2 cellular contexts compared by ENCODE assay signal in the genomic region with DNA sequence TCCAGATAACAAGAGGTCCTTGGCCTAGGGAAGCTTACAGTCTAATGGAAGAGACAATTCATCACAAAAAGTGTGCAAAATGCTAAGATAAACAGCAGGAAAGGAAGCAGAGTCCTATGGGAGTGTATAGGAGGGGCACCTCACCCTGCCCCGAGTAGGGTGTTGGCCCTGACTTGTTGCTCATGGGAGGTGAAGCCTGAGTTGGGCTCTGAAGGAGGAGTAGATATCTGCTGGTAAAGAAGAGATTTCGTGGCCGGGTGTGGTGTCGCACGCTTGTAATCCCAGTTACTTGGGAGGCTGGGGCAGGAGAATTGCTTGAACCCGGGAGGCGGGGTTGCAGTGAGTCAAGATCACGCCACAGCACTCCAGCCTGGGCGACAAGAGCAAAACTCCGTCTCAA.
TF ChIP-seq lines count a peak whose summit lies in the region.

No MANE protein-coding gene starts in this region.

TF ChIP-seq in A549, 52 proteins besides CTCF, POLR2A, EP300 and RAD21:
- TF ChIP-seq JUNB (IDR thresholded peaks at IDR 0.05) = no peak
- no peak for TF ChIP-seq EHF (CRISPR knock-in tag; IDR thresholded peaks at IDR 0.05)
- TF ChIP-seq TP53 (CRISPR knock-in tag; IDR thresholded peaks at IDR 0.05) = no peak
- no peak for TF ChIP-seq CBX2 (IDR thresholded peaks at IDR 0.05; ENCODE audit: borderline replicate concordance, low read depth)
- no peak for TF ChIP-seq EHMT2 (IDR thresholded peaks at IDR 0.05; ENCODE audit: low read depth)
- TF ChIP-seq, protein P1, sequence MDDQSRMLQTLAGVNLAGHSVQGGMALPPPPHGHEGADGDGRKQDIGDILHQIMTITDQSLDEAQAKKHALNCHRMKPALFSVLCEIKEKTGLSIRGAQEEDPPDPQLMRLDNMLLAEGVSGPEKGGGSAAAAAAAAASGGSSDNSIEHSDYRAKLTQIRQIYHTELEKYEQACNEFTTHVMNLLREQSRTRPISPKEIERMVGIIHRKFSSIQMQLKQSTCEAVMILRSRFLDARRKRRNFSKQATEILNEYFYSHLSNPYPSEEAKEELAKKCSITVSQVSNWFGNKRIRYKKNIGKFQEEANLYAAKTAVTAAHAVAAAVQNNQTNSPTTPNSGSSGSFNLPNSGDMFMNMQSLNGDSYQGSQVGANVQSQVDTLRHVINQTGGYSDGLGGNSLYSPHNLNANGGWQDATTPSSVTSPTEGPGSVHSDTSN (IDR thresholded peaks at IDR 0.05) = no peak
- TF ChIP-seq, protein P2, sequence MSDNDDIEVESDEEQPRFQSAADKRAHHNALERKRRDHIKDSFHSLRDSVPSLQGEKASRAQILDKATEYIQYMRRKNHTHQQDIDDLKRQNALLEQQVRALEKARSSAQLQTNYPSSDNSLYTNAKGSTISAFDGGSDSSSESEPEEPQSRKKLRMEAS (IDR thresholded peaks at IDR 0.05) = no peak
- TF ChIP-seq CHD2 (IDR thresholded peaks at IDR 0.05; ENCODE audit: low read length, partially characterized antibody) = no peak

TF ChIP-seq in WTC11, 78 proteins besides CTCF, POLR2A, EP300 and RAD21:
- TF ChIP-seq ZNF416 (CRISPR knock-in tag; IDR thresholded peaks at IDR 0.05) (no peak), TEAD1 (CRISPR knock-in tag; IDR thresholded peaks at IDR 0.05) (no peak), OVOL2 (CRISPR knock-in tag; IDR thresholded peaks at IDR 0.05; ENCODE audit: borderline replicate concordance) (no peak), EMX1 (CRISPR knock-in tag; IDR thresholded peaks at IDR 0.05) (no peak), NFYB (CRISPR knock-in tag; conservative IDR thresholded peaks at IDR 0.05; ENCODE audit: low read depth) (no peak), ZNF138 (CRISPR knock-in tag; conservative IDR thresholded peaks at IDR 0.05) (no peak), PRRX2 (CRISPR knock-in tag; IDR thresholded peaks at IDR 0.05) (no peak), SOX15 (CRISPR knock-in tag; IDR thresholded peaks at IDR 0.05) (no peak)
- TF ChIP-seq, protein P3, sequence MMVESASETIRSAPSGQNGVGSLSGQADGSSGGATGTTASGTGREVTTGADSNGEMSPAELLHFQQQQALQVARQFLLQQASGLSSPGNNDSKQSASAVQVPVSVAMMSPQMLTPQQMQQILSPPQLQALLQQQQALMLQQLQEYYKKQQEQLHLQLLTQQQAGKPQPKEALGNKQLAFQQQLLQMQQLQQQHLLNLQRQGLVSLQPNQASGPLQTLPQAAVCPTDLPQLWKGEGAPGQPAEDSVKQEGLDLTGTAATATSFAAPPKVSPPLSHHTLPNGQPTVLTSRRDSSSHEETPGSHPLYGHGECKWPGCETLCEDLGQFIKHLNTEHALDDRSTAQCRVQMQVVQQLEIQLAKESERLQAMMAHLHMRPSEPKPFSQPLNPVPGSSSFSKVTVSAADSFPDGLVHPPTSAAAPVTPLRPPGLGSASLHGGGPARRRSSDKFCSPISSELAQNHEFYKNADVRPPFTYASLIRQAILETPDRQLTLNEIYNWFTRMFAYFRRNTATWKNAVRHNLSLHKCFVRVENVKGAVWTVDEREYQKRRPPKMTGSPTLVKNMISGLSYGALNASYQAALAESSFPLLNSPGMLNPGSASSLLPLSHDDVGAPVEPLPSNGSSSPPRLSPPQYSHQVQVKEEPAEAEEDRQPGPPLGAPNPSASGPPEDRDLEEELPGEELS (CRISPR knock-in tag; IDR thresholded peaks at IDR 0.05) = no peak
- TF ChIP-seq, protein P4, sequence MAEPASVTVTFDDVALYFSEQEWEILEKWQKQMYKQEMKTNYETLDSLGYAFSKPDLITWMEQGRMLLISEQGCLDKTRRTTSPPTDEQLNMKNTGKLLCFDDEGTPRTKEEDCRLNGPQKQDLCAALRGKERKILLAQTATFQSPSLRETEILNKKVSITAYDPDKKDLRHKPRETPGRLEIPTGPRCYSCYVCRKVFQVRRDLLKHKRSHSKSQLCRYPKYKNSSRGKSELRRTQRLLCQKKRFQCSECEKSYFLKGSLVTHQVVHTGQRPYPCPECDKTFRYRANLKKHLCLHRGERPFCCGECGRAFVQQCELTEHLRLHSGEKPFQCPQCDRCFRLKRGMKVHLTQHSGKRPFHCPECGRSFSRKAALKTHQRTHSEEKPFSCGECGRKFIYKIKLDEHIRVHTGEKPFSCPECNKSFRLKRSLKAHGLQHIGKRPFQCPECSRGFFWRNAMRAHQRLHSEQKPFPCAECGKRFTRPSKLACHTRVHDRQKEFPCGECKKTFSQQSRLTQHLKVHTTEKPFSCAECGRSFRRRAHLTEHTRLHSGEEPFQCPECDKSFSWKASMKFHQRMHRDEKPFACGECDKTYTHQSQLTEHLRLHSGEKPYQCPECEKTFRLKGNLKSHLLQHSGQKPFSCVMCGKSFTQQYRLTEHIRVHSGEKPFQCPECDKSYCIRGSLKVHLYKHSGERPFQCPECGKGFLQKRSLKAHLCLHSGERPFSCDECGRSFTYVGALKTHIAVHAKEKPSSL (CRISPR knock-in tag; conservative IDR thresholded peaks at IDR 0.05) = no peak
- TF ChIP-seq, protein P5, sequence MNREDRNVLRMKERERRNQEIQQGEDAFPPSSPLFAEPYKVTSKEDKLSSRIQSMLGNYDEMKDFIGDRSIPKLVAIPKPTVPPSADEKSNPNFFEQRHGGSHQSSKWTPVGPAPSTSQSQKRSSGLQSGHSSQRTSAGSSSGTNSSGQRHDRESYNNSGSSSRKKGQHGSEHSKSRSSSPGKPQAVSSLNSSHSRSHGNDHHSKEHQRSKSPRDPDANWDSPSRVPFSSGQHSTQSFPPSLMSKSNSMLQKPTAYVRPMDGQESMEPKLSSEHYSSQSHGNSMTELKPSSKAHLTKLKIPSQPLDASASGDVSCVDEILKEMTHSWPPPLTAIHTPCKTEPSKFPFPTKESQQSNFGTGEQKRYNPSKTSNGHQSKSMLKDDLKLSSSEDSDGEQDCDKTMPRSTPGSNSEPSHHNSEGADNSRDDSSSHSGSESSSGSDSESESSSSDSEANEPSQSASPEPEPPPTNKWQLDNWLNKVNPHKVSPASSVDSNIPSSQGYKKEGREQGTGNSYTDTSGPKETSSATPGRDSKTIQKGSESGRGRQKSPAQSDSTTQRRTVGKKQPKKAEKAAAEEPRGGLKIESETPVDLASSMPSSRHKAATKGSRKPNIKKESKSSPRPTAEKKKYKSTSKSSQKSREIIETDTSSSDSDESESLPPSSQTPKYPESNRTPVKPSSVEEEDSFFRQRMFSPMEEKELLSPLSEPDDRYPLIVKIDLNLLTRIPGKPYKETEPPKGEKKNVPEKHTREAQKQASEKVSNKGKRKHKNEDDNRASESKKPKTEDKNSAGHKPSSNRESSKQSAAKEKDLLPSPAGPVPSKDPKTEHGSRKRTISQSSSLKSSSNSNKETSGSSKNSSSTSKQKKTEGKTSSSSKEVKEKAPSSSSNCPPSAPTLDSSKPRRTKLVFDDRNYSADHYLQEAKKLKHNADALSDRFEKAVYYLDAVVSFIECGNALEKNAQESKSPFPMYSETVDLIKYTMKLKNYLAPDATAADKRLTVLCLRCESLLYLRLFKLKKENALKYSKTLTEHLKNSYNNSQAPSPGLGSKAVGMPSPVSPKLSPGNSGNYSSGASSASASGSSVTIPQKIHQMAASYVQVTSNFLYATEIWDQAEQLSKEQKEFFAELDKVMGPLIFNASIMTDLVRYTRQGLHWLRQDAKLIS (CRISPR knock-in tag; IDR thresholded peaks at IDR 0.05; ENCODE audit: borderline replicate concordance) = no peak
- TF ChIP-seq, protein P6, sequence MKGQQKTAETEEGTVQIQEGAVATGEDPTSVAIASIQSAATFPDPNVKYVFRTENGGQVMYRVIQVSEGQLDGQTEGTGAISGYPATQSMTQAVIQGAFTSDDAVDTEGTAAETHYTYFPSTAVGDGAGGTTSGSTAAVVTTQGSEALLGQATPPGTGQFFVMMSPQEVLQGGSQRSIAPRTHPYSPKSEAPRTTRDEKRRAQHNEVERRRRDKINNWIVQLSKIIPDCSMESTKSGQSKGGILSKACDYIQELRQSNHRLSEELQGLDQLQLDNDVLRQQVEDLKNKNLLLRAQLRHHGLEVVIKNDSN (CRISPR knock-in tag; IDR thresholded peaks at IDR 0.05) = no peak
- TF ChIP-seq, protein P7, sequence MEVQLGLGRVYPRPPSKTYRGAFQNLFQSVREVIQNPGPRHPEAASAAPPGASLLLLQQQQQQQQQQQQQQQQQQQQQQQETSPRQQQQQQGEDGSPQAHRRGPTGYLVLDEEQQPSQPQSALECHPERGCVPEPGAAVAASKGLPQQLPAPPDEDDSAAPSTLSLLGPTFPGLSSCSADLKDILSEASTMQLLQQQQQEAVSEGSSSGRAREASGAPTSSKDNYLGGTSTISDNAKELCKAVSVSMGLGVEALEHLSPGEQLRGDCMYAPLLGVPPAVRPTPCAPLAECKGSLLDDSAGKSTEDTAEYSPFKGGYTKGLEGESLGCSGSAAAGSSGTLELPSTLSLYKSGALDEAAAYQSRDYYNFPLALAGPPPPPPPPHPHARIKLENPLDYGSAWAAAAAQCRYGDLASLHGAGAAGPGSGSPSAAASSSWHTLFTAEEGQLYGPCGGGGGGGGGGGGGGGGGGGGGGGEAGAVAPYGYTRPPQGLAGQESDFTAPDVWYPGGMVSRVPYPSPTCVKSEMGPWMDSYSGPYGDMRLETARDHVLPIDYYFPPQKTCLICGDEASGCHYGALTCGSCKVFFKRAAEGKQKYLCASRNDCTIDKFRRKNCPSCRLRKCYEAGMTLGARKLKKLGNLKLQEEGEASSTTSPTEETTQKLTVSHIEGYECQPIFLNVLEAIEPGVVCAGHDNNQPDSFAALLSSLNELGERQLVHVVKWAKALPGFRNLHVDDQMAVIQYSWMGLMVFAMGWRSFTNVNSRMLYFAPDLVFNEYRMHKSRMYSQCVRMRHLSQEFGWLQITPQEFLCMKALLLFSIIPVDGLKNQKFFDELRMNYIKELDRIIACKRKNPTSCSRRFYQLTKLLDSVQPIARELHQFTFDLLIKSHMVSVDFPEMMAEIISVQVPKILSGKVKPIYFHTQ (CRISPR knock-in tag; IDR thresholded peaks at IDR 0.05) = no peak
- TF ChIP-seq, protein P8, sequence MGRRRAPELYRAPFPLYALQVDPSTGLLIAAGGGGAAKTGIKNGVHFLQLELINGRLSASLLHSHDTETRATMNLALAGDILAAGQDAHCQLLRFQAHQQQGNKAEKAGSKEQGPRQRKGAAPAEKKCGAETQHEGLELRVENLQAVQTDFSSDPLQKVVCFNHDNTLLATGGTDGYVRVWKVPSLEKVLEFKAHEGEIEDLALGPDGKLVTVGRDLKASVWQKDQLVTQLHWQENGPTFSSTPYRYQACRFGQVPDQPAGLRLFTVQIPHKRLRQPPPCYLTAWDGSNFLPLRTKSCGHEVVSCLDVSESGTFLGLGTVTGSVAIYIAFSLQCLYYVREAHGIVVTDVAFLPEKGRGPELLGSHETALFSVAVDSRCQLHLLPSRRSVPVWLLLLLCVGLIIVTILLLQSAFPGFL (CRISPR knock-in tag; IDR thresholded peaks at IDR 0.05; ENCODE audit: borderline replicate concordance) = no peak
